In genomic region chr4:107740381-107740780, GRCh38 we compare ENCODE assay signal across 11 cellular contexts. TPM values are rescaled to one million over a fixed set of nuclear protein-coding genes. Genes with fewer than 3 reads are reported as not detected.
DNase-seq lines count a peak whose midpoint lies in the region; ATAC-seq, FAIRE-seq and TF ChIP-seq lines count a peak whose summit lies in the region.
"Had no signal": no experiment of that assay in that cellular context is flagged by ENCODE, and none has a peak within 500 bp of the region (broad histone marks: within the 10 kb centered on the region; RNA-seq: fewer than 3 reads in every experiment).

No MANE protein-coding gene starts in this region.

- no peaks in the 10 kb centered on the region for H4K20me1 ChIP-seq in neural cell (ENCODE audit: insufficient read depth)

- no peak overlapping the region for H3K9ac ChIP-seq in neural cell (ENCODE audit: low read length)
- no peak overlapping the region for H3K9ac ChIP-seq in kidney (ENCODE audit: low read length in 2 of 2)

- no peak overlapping the region for H3K4me2 ChIP-seq in neural cell (ENCODE audit: low read length)

- TF ChIP-seq CTCF in BE2C (IDR thresholded peaks at IDR 0.05; ENCODE audit: low read depth, low read length), result peak; percentile 48
- peak; percentile 13 for TF ChIP-seq CTCF in cardiac fibroblast (IDR thresholded peaks at IDR 0.05; ENCODE audit: low read depth, low read length)
- TF ChIP-seq CTCF in neural cell (IDR thresholded peaks at IDR 0.05; ENCODE audit: poor library complexity, severe bottlenecking), result peak; percentile 41
- no peak for TF ChIP-seq CTCF in kidney (IDR thresholded peaks at IDR 0.05; ENCODE audit: borderline replicate concordance, extremely low read depth, insufficient read depth)

- H3K27me3 ChIP-seq in BE2C (peaks cover 12% of the 10 kb centered on the region), neural cell (ENCODE audit: insufficient read depth, low read depth, low read length) (no peaks in the 10 kb centered on the region)

- no peak overlapping the region for H3K4me3 ChIP-seq in BE2C (ENCODE audit: low read depth, low read length)
- H3K4me3 ChIP-seq in cardiac fibroblast (replicated peaks in 1 of 2; ENCODE audit: low read depth in 2 of 2, low read length in 2 of 2), result no peak overlapping the region
- no peak overlapping the region for H3K4me3 ChIP-seq in neural cell (ENCODE audit: low read length)
- H3K4me3 ChIP-seq in kidney (ENCODE audit: low read length in 2 of 2), result no peak overlapping the region

- H3F3A ChIP-seq in neural cell (ENCODE audit: insufficient read depth, low read length, poor library complexity, severe bottlenecking), result no peaks in the 10 kb centered on the region

- H3K79me2 ChIP-seq in neural cell (replicated peaks; ENCODE audit: insufficient read depth, low read length), result no peaks in the 10 kb centered on the region

- no peak overlapping the region for H2AFZ ChIP-seq in neural cell (ENCODE audit: low read depth, low read length)

- H3K4me1 ChIP-seq in BE2C, result peaks cover 11% of the 10 kb centered on the region
- H3K4me1 ChIP-seq in kidney (ENCODE audit: control insufficient read depth in 1 of 2, insufficient read depth in 1 of 2, low read depth in 1 of 2, low read length in 2 of 2), result peaks cover 2 to 3% of the 10 kb centered on the region in 2 donors

- no peak for TF ChIP-seq RAD21 in neural cell (conservative IDR thresholded peaks at IDR 0.05)

- DNase-seq in BE2C (no peak), Kasumi-1 (lab: John Stamatoyannopoulos, UW) (peak; percentile 33 to 48), cardiac fibroblast (ENCODE audit: low read depth in 2 of 2) (peak; percentile 45 to 51), kidney (no peak), COLO668 (lab: John Stamatoyannopoulos, UW; ENCODE audit: unreplicated experiment) (no peak)
- DNase-seq: central memory CD4-positive, alpha-beta T cell; NCI-H748 treated with DMSO at 0.1 percent for 48 hours; stimulated activated CD4-positive, alpha-beta T cell treated with anti-CD3 and anti-CD28 coated beads, Interleukin-2, amount 100 ng/mL, for 24 hours had no signal

- H3K36me3 ChIP-seq in BE2C, result no peaks in the 10 kb centered on the region
- H3K36me3 ChIP-seq in neural cell (ENCODE audit: insufficient read depth, low read length), result no peaks in the 10 kb centered on the region
- H3K36me3 ChIP-seq in kidney (ENCODE audit: control insufficient read depth in 1 of 2, insufficient read depth in 2 of 2, low read length in 2 of 2), result no peaks in the 10 kb centered on the region

- no peak for TF ChIP-seq EP300 in neural cell (conservative IDR thresholded peaks at IDR 0.05; ENCODE audit: poor library complexity, severe bottlenecking)

- ATAC-seq in HG02970 (IDR thresholded peaks at IDR 0.05; ENCODE audit: low FRiP score, unreplicated experiment) (no peak), HG03354 (IDR thresholded peaks at IDR 0.05; ENCODE audit: poor library complexity, severe bottlenecking, unreplicated experiment) (no peak)

- intact Hi-C loops in kidney (cut with DNase I), result no loop called here

- H3K9me2 ChIP-seq in neural cell (ENCODE audit: insufficient read depth, low read length), result no peaks in the 10 kb centered on the region

- H3K9me3 ChIP-seq in BE2C, result no peaks in the 10 kb centered on the region
- no peaks in the 10 kb centered on the region for H3K9me3 ChIP-seq in neural cell (ENCODE audit: low read length)
- no peaks in the 10 kb centered on the region for H3K9me3 ChIP-seq in kidney (ENCODE audit: control insufficient read depth in 1 of 2, low read length in 2 of 2)

- H3K27ac ChIP-seq in neural cell (ENCODE audit: low read length) (no peak overlapping the region), kidney (ENCODE audit: low read depth in 2 of 2, low read length in 2 of 2) (no peak overlapping the region)

- FAIRE-seq in kidney (lab: Jason Lieb, UNC), result no peak

TF ChIP-seq in neural cell, 6 proteins besides CTCF, POLR2A, EP300 and RAD21:
- TF ChIP-seq TAF1 (IDR thresholded peaks at IDR 0.05; ENCODE audit: low read depth), result no peak
- peak; percentile 40 for TF ChIP-seq SMC3 (conservative IDR thresholded peaks at IDR 0.05; ENCODE audit: poor library complexity)
- TF ChIP-seq, protein P1, sequence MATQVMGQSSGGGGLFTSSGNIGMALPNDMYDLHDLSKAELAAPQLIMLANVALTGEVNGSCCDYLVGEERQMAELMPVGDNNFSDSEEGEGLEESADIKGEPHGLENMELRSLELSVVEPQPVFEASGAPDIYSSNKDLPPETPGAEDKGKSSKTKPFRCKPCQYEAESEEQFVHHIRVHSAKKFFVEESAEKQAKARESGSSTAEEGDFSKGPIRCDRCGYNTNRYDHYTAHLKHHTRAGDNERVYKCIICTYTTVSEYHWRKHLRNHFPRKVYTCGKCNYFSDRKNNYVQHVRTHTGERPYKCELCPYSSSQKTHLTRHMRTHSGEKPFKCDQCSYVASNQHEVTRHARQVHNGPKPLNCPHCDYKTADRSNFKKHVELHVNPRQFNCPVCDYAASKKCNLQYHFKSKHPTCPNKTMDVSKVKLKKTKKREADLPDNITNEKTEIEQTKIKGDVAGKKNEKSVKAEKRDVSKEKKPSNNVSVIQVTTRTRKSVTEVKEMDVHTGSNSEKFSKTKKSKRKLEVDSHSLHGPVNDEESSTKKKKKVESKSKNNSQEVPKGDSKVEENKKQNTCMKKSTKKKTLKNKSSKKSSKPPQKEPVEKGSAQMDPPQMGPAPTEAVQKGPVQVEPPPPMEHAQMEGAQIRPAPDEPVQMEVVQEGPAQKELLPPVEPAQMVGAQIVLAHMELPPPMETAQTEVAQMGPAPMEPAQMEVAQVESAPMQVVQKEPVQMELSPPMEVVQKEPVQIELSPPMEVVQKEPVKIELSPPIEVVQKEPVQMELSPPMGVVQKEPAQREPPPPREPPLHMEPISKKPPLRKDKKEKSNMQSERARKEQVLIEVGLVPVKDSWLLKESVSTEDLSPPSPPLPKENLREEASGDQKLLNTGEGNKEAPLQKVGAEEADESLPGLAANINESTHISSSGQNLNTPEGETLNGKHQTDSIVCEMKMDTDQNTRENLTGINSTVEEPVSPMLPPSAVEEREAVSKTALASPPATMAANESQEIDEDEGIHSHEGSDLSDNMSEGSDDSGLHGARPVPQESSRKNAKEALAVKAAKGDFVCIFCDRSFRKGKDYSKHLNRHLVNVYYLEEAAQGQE (IDR thresholded peaks at IDR 0.05; ENCODE audit: borderline replicate concordance), result no peak
- TF ChIP-seq POLR2AphosphoS5 (IDR thresholded peaks at IDR 0.05), result no peak
- no peak for TF ChIP-seq MXI1 (conservative IDR thresholded peaks at IDR 0.05; ENCODE audit: poor library complexity, severe bottlenecking)
- no peak for TF ChIP-seq EZH2 (IDR thresholded peaks at IDR 0.05; ENCODE audit: borderline replicate concordance, insufficient read depth, low read length, poor library complexity, severe bottlenecking)

RNA-seq across cellular contexts. Expression of gene PAPSS1, which starts 20.3 kb away (rescaled TPM):
- polyA plus RNA-seq in BE2C (2012; ENCODE audit: insufficient read depth, insufficient read length, low read depth), result 77.7 TPM
- polyA plus RNA-seq in neural cell, result 204 and 216 TPM in 2 replicates
- polyA minus RNA-seq in neural cell, result 192 and 196 TPM in 2 replicates
- total RNA-seq in kidney, result 47.7 TPM
- 28.1 TPM for polyA plus RNA-seq in kidney (ENCODE audit: insufficient read depth, low read depth, low replicate concordance)

Comparison
In these comparisons a context has a peak if more than half of its experiments do, and no peak if none do; other contexts are left out.
1. DNase-seq: peak in Kasumi-1 (2 of 2) and cardiac fibroblast (2 of 2); none in BE2C (single experiment), kidney (single experiment) and COLO668 (single experiment).